In genomic region chr5:6378128-6379023, GRCh38 we compare ENCODE assay signal across 1 cellular context.
TF ChIP-seq lines count a peak whose summit lies in the region.

MED10 (minus strand) TSS chr5:6378547; CDS start chr5:6378483, 64 bp downstream.

TF ChIP-seq in HepG2, 621 proteins besides CTCF, POLR2A, EP300 and RAD21 (continued from another document and continues in another):
- TF ChIP-seq, protein P1, sequence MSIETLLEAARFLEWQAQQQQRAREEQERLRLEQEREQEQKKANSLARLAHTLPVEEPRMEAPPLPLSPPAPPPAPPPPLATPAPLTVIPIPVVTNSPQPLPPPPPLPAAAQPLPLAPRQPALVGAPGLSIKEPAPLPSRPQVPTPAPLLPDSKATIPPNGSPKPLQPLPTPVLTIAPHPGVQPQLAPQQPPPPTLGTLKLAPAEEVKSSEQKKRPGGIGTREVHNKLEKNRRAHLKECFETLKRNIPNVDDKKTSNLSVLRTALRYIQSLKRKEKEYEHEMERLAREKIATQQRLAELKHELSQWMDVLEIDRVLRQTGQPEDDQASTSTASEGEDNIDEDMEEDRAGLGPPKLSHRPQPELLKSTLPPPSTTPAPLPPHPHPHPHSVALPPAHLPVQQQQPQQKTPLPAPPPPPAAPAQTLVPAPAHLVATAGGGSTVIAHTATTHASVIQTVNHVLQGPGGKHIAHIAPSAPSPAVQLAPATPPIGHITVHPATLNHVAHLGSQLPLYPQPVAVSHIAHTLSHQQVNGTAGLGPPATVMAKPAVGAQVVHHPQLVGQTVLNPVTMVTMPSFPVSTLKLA (IDR thresholded peaks at IDR 0.05): 0 out of 2 replicates have a peak, but pooled peaks have one; percentile 12
- TF ChIP-seq BRCA1 (CRISPR knock-in tag; IDR thresholded peaks at IDR 0.05): no peak
- 0 out of 2 replicates have a peak, but pooled peaks have one; percentile 4 for TF ChIP-seq RNF2 (conservative IDR thresholded peaks at IDR 0.05; ENCODE audit: low read depth)
- peak; percentile 62; the same call in 1 of the 2 replicates for TF ChIP-seq ZNF614 (CRISPR knock-in tag; IDR thresholded peaks at IDR 0.05; ENCODE audit: borderline replicate concordance)
- TF ChIP-seq TBX2 (CRISPR knock-in tag; IDR thresholded peaks at IDR 0.05; ENCODE audit: borderline replicate concordance): peak; percentile 32; the same call in 1 of the 2 replicates
- 0 out of 2 replicates have a peak, but pooled peaks have one; percentile 34 for TF ChIP-seq ZNF670 (CRISPR knock-in tag; IDR thresholded peaks at IDR 0.05; ENCODE audit: borderline replicate concordance)
- TF ChIP-seq ZNF572 (CRISPR knock-in tag; IDR thresholded peaks at IDR 0.05): peak; percentile 98; the same call in 1 of the 2 replicates
- TF ChIP-seq SKI (IDR thresholded peaks at IDR 0.05; ENCODE audit: partially characterized antibody): peak; percentile 18
- no peak for TF ChIP-seq ELK4 (CRISPR knock-in tag; IDR thresholded peaks at IDR 0.05; ENCODE audit: borderline replicate concordance)
- TF ChIP-seq NFYC (CRISPR knock-in tag; IDR thresholded peaks at IDR 0.05): no peak
- TF ChIP-seq MXD3 (CRISPR knock-in tag; IDR thresholded peaks at IDR 0.05): 0 out of 2 replicates have a peak, but pooled peaks have one; percentile 64
- TF ChIP-seq, protein P2, sequence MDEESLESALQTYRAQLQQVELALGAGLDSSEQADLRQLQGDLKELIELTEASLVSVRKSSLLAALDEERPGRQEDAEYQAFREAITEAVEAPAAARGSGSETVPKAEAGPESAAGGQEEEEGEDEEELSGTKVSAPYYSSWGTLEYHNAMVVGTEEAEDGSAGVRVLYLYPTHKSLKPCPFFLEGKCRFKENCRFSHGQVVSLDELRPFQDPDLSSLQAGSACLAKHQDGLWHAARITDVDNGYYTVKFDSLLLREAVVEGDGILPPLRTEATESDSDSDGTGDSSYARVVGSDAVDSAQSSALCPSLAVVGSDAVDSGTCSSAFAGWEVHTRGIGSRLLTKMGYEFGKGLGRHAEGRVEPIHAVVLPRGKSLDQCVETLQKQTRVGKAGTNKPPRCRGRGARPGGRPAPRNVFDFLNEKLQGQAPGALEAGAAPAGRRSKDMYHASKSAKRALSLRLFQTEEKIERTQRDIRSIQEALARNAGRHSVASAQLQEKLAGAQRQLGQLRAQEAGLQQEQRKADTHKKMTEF (CRISPR knock-in tag; IDR thresholded peaks at IDR 0.05): peak; percentile 72; the same call in 1 of the 2 replicates
- TF ChIP-seq KDM1A (CRISPR knock-in tag; IDR thresholded peaks at IDR 0.05): no peak
- no peak for TF ChIP-seq ZNF275 (CRISPR knock-in tag; IDR thresholded peaks at IDR 0.05; ENCODE audit: borderline replicate concordance)
- no peak for TF ChIP-seq CENPBD1 (CRISPR knock-in tag; IDR thresholded peaks at IDR 0.05; ENCODE audit: borderline replicate concordance, low read depth)
- TF ChIP-seq FOXA3 (CRISPR knock-in tag; IDR thresholded peaks at IDR 0.05): peak; percentile 31; the same call in 1 of the 2 replicates
- TF ChIP-seq, protein P3, sequence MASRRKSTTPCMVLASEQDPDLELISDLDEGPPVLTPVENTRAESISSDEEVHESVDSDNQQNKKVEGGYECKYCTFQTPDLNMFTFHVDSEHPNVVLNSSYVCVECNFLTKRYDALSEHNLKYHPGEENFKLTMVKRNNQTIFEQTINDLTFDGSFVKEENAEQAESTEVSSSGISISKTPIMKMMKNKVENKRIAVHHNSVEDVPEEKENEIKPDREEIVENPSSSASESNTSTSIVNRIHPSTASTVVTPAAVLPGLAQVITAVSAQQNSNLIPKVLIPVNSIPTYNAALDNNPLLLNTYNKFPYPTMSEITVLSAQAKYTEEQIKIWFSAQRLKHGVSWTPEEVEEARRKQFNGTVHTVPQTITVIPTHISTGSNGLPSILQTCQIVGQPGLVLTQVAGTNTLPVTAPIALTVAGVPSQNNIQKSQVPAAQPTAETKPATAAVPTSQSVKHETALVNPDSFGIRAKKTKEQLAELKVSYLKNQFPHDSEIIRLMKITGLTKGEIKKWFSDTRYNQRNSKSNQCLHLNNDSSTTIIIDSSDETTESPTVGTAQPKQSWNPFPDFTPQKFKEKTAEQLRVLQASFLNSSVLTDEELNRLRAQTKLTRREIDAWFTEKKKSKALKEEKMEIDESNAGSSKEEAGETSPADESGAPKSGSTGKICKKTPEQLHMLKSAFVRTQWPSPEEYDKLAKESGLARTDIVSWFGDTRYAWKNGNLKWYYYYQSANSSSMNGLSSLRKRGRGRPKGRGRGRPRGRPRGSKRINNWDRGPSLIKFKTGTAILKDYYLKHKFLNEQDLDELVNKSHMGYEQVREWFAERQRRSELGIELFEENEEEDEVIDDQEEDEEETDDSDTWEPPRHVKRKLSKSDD (CRISPR knock-in tag; IDR thresholded peaks at IDR 0.05; ENCODE audit: low read depth): peak; percentile 56; the same call in 1 of the 2 replicates
- TF ChIP-seq ZNF10 (CRISPR knock-in tag; IDR thresholded peaks at IDR 0.05; ENCODE audit: borderline replicate concordance, low read depth): no peak
- no peak for TF ChIP-seq ZC3H13 (CRISPR knock-in tag; IDR thresholded peaks at IDR 0.05)
- peak; percentile 84 for TF ChIP-seq GATAD1 (CRISPR knock-in tag; IDR thresholded peaks at IDR 0.05)
- no peak; the same call in 1 of the 2 replicates for TF ChIP-seq GATAD2A (CRISPR knock-in tag; IDR thresholded peaks at IDR 0.05)
- TF ChIP-seq HOMEZ (CRISPR knock-in tag; IDR thresholded peaks at IDR 0.05; ENCODE audit: low read depth): peak; percentile 34; the same call in 1 of the 2 replicates
- no peak for TF ChIP-seq ATRX (CRISPR knock-in tag; IDR thresholded peaks at IDR 0.05; ENCODE audit: borderline replicate concordance)
- TF ChIP-seq SAP130 (CRISPR knock-in tag; IDR thresholded peaks at IDR 0.05; ENCODE audit: low read depth): peak; percentile 96
- no peak for TF ChIP-seq MAFG (CRISPR knock-in tag; IDR thresholded peaks at IDR 0.05)
- TF ChIP-seq ZFP62 (CRISPR knock-in tag; IDR thresholded peaks at IDR 0.05): no peak
- peak; percentile 21; the same call in 1 of the 2 replicates for TF ChIP-seq WIZ (CRISPR knock-in tag; IDR thresholded peaks at IDR 0.05)
- 0 out of 2 replicates have a peak, but pooled peaks have one; percentile 48 for TF ChIP-seq ZNF446 (CRISPR knock-in tag; IDR thresholded peaks at IDR 0.05)
- no peak for TF ChIP-seq ZNF225 (CRISPR knock-in tag; IDR thresholded peaks at IDR 0.05)
- TF ChIP-seq GMEB1 (CRISPR knock-in tag; IDR thresholded peaks at IDR 0.05; ENCODE audit: borderline replicate concordance): peak; percentile 76
- TF ChIP-seq MXD4 (CRISPR knock-in tag; IDR thresholded peaks at IDR 0.05): peak; percentile 92
- peak; percentile 93 for TF ChIP-seq HDAC1 (CRISPR knock-in tag; IDR thresholded peaks at IDR 0.05)
- 0 out of 2 replicates have a peak, but pooled peaks have one; percentile 7 for TF ChIP-seq BCL3 (CRISPR knock-in tag; IDR thresholded peaks at IDR 0.05)
- no peak for TF ChIP-seq ZNF333 (CRISPR knock-in tag; IDR thresholded peaks at IDR 0.05; ENCODE audit: borderline replicate concordance)
- peak; percentile 62; the same call in 1 of the 2 replicates for TF ChIP-seq KMT2B (CRISPR knock-in tag; IDR thresholded peaks at IDR 0.05)
- 0 out of 2 replicates have a peak, but pooled peaks have one; percentile 39 for TF ChIP-seq TARDBP (CRISPR knock-in tag; IDR thresholded peaks at IDR 0.05)
- peak; percentile 46 for TF ChIP-seq YY1 (IDR thresholded peaks at IDR 0.05; ENCODE audit: insufficient read depth, insufficient replicate concordance, low read depth, low read length)
- peak; percentile 29; the same call in 1 of the 2 replicates for TF ChIP-seq NCOA2 (CRISPR knock-in tag; IDR thresholded peaks at IDR 0.05)
- no peak for TF ChIP-seq SMARCC2 (IDR thresholded peaks at IDR 0.05)
- peak; percentile 54; the same call in 1 of the 2 replicates for TF ChIP-seq ZSCAN9 (CRISPR knock-in tag; IDR thresholded peaks at IDR 0.05; ENCODE audit: borderline replicate concordance)
- TF ChIP-seq YEATS4 (CRISPR knock-in tag; IDR thresholded peaks at IDR 0.05; ENCODE audit: borderline replicate concordance): peak; percentile 74
- TF ChIP-seq AGO1 (IDR thresholded peaks at IDR 0.05; ENCODE audit: low read depth, low read length, poor library complexity, severe bottlenecking): peak; percentile 37
- TF ChIP-seq, protein P4, sequence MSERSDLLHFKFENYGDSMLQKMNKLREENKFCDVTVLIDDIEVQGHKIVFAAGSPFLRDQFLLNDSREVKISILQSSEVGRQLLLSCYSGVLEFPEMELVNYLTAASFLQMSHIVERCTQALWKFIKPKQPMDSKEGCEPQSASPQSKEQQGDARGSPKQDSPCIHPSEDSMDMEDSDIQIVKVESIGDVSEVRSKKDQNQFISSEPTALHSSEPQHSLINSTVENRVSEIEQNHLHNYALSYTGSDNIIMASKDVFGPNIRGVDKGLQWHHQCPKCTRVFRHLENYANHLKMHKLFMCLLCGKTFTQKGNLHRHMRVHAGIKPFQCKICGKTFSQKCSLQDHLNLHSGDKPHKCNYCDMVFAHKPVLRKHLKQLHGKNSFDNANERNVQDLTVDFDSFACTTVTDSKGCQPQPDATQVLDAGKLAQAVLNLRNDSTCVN (CRISPR knock-in tag; IDR thresholded peaks at IDR 0.05; ENCODE audit: borderline replicate concordance): peak; percentile 45; the same call in 1 of the 2 replicates
- no peak for TF ChIP-seq U2AF2 (IDR thresholded peaks at IDR 0.05; ENCODE audit: low read depth, low read length)
- no peak for TF ChIP-seq ETV5 (CRISPR knock-in tag; IDR thresholded peaks at IDR 0.05; ENCODE audit: borderline replicate concordance)
